Comparison of ENCODE assay signal across 8 cellular contexts in genomic region chr2:95389256-95390119, GRCh38. TPM values are rescaled to one million over a fixed set of nuclear protein-coding genes. Genes with fewer than 3 reads are reported as not detected.
DNase-seq lines count a peak whose midpoint lies in the region; ATAC-seq and TF ChIP-seq lines count a peak whose summit lies in the region.

No MANE protein-coding gene starts in this region.

- no peaks in the 10 kb centered on the region for H3K36me3 ChIP-seq in HEK293 (ENCODE audit: control insufficient read depth in 2 of 2, insufficient read depth in 1 of 2, low read length in 2 of 2)

- DNase-seq in GM04503 (ENCODE audit: low read depth) (peak; percentile 6), NCI-H69 (lab: John Stamatoyannopoulos, UW) (peak; percentile 51), germinal center (ENCODE audit: low spot score) (peak; percentile 63), omental fat pad (ENCODE audit: low spot score) (no peak), NCI-H1694 treated with DMSO at 0.1 percent for 48 hours (lab: John Stamatoyannopoulos, UW) (no peak)
- DNase-seq in activated T-cell treated with anti-CD3 and anti-CD28 coated beads, Interleukin-2, amount 50 U/mL, for 72 hours = peak; percentile 60 to 69

- CTCF ChIA-PET in HEK293 (lab: Yijun Ruan, JAX) = interaction anchor here (0.6 to 2.7 kb wide), 30 partner anchors 10 to 1037 kb away, joined by 3 to 31 read pairs (median 4); partner anchors contain the start of gene FAHD2A

- no peaks in the 10 kb centered on the region for H3K9me3 ChIP-seq in HEK293 (ENCODE audit: control insufficient read depth, insufficient read depth, low read depth, low read length)

- TF ChIP-seq CTCF in HEK293 (tag by site-specific recombination; IDR thresholded peaks at IDR 0.05) (peak; percentile 84), omental fat pad (IDR thresholded peaks at IDR 0.05) (peak in 1 of 3 donors; percentile 56)

- H3K27ac ChIP-seq in HEK293 (ENCODE audit: extremely low read depth, low read depth, low read length) = no peak overlapping the region

- no peaks in the 10 kb centered on the region for H3K36me3 Mint-ChIP-seq in activated T-cell treated with anti-CD3 and anti-CD28 coated beads, Interleukin-2, amount 50 U/mL, for 72 hours (ENCODE audit: insufficient read depth in 2 of 2)

- H3K27me3 Mint-ChIP-seq in activated T-cell treated with anti-CD3 and anti-CD28 coated beads, Interleukin-2, amount 50 U/mL, for 72 hours (ENCODE audit: low read depth) = no peaks in the 10 kb centered on the region

- no peak overlapping the region for H3K4me3 Mint-ChIP-seq in activated T-cell treated with anti-CD3 and anti-CD28 coated beads, Interleukin-2, amount 50 U/mL, for 72 hours

- POLR2A ChIA-PET in HEK293 (lab: Yijun Ruan, JAX) = interaction anchor here (0.6 to 1.6 kb wide), 2 partner anchors 10 to 14 kb away, joined by 4 to 6 read pairs; partner anchors contain the start of gene FAHD2A

- no peak overlapping the region for H3K4me3 ChIP-seq in HEK293 (ENCODE audit: low read depth, low read length)

- H3K4me1 ChIP-seq in HEK293 (ENCODE audit: control insufficient read depth, insufficient read depth, low read length) = no peaks in the 10 kb centered on the region

- peak; percentile 80 to 81 for ATAC-seq in activated T-cell treated with anti-CD3 and anti-CD28 coated beads, Interleukin-2, amount 50 U/mL, for 72 hours (replicated peaks in 1 of 2)
- ATAC-seq in omental fat pad (ENCODE audit: low FRiP score) = peak; percentile 55
- ATAC-seq in GM19397 (IDR thresholded peaks at IDR 0.05; ENCODE audit: unreplicated experiment) = no peak

- H3K9me3 Mint-ChIP-seq in activated T-cell treated with anti-CD3 and anti-CD28 coated beads, Interleukin-2, amount 50 U/mL, for 72 hours = no peaks in the 10 kb centered on the region

- H3K27ac Mint-ChIP-seq in activated T-cell treated with anti-CD3 and anti-CD28 coated beads, Interleukin-2, amount 50 U/mL, for 72 hours = no peak overlapping the region

- peaks cover 7% of the 10 kb centered on the region for H3K4me1 Mint-ChIP-seq in activated T-cell treated with anti-CD3 and anti-CD28 coated beads, Interleukin-2, amount 50 U/mL, for 72 hours (ENCODE audit: low read depth)

TF ChIP-seq in HEK293, 187 proteins besides CTCF, POLR2A, EP300 and RAD21:
- TF ChIP-seq ZNF175 (tag by site-specific recombination; IDR thresholded peaks at IDR 0.05) = no peak
- TF ChIP-seq GLIS2 (tag by site-specific recombination; IDR thresholded peaks at IDR 0.05) = no peak
- no peak for TF ChIP-seq ZNF37A (tag by site-specific recombination; IDR thresholded peaks at IDR 0.05)
- no peak for TF ChIP-seq ZBTB1 (tag by site-specific recombination; IDR thresholded peaks at IDR 0.05)
- no peak for TF ChIP-seq ZFP41 (tag by site-specific recombination; IDR thresholded peaks at IDR 0.05; ENCODE audit: borderline replicate concordance)
- peak; percentile 35 for TF ChIP-seq ZNF654 (tag by site-specific recombination; IDR thresholded peaks at IDR 0.05; ENCODE audit: low read depth)
- TF ChIP-seq ZNF311 (tag by site-specific recombination; IDR thresholded peaks at IDR 0.05; ENCODE audit: borderline replicate concordance) = no peak

RNA-seq across cellular contexts. Expression of gene FAHD2A, which starts 13.0 kb away (rescaled TPM):
- total RNA-seq in activated T-cell treated with anti-CD3 and anti-CD28 coated beads, Interleukin-2, amount 50 U/mL, for 72 hours = 10 to 100 TPM; 35.7 to 40.6 TPM
- 10 to 100 TPM; 17.7 to 28.8 (median 26.0) TPM for total RNA-seq in omental fat pad

Comparison
In these comparisons a context has a peak if more than half of its experiments do, and no peak if none do; other contexts are left out.
1. DNase-seq: peak in GM04503 (single experiment), NCI-H69 (single experiment), activated T-cell treated with anti-CD3 and anti-CD28 coated beads, Interleukin-2, amount 50 U/mL, for 72 hours (2 of 2) and germinal center (single experiment); none in omental fat pad (single experiment) and NCI-H1694 treated with DMSO at 0.1 percent for 48 hours (single experiment).